29 cellular contexts compared by ENCODE assay signal in the genomic region with DNA sequence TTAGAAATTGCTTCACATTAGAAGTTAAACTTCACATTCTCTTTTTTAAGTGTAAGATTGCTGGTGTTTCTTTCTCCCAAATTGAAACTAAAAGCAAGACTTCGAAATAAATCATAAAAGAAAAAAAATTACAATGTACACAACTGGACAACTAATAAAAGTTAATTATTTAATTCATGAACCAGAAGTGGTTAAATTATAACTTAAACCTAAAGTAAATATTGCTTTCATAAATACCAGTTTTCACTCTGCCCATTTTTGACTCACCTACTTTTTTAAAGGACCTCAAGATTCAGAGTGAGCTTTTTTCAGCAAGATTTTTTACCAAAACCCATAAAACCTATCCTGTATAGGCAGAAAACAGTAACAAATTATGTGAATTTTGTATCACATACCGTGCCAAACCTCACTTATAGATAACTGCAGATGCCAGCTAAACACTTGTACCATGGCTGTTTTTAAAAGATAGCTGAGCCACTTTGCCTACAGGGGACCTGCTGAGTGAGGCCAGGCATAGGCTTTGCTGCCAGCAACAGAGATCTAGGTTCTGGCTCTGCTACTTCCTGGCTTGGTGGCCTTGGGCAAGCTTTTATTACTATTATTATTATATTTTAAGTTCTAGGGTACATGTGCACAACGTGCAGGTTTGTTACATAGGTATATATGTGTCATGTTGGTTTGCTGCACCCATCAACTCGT.
"Had no signal": no experiment of that assay in that cellular context is flagged by ENCODE, and none has a peak within 500 bp of the region (broad histone marks: within the 10 kb centered on the region; RNA-seq: fewer than 3 reads in every experiment).

No MANE protein-coding gene starts in this region.

- H3K27ac ChIP-seq: breast epithelium, heart left ventricle, prostate gland, sigmoid colon, suprapubic skin, tibial artery, upper lobe of right lung, WERI-Rb-1 had no signal

- H3K27me3 ChIP-seq: breast epithelium, heart left ventricle, ovary, sigmoid colon, suprapubic skin, tibial artery, upper lobe of right lung had no signal

- ATAC-seq: activated CD4-positive, CD25-positive, alpha-beta regulatory T cell treated with anti-CD3 and anti-CD28 coated beads, Interleukin-2, amount 50 U/mL, for 24 hours; activated naive CD8-positive, alpha-beta T cell treated with anti-CD3 and anti-CD28 coated beads, Interleukin-2, amount 50 U/mL, for 24 hours; effector memory CD8-positive, alpha-beta T cell; naive thymus-derived CD4-positive, alpha-beta T cell; upper lobe of right lung had no signal

- DNase-seq: activated CD4-positive, alpha-beta memory T cell treated with anti-CD3 and anti-CD28 coated beads for 36 hours; activated CD4-positive, alpha-beta T cell treated with anti-CD3 and anti-CD28 coated beads, Interleukin-2, amount 10 ng/mL, durations not matched to agents 24 days and 14 days; activated CD8-positive, alpha-beta memory T cell treated with anti-CD3 and anti-CD28 coated beads, Interleukin-2, amount 50 U/mL, for 4 hours; activated gamma-delta T cell; activated naive CD4-positive, alpha-beta T cell treated with anti-CD3 and anti-CD28 coated beads, Interleukin-2, amount 50 U/mL, for 16 hours; activated naive CD8-positive, alpha-beta T cell treated with anti-CD3 and anti-CD28 coated beads, Interleukin-2, amount 50 U/mL, for 24 hours; activated T-cell treated with anti-CD3 and anti-CD28 coated beads, Interleukin-2, amount 50 U/mL, for 1 hour; amygdala; effector memory CD8-positive, alpha-beta T cell; heart left ventricle; mammary epithelial cell; naive thymus-derived CD4-positive, alpha-beta T cell; ovary; retina; sigmoid colon; stimulated activated CD4-positive, alpha-beta T cell treated with anti-CD3 and anti-CD28 coated beads, Interleukin-1b, Interleukin-23, amount 100 ng/mL, for 48 hours; stimulated activated naive CD4-positive, alpha-beta T cell; SW 1271; T-helper 9 cell; tibial artery; upper lobe of right lung; WERI-Rb-1 had no signal

- H3K4me1 ChIP-seq: breast epithelium, prostate gland, sigmoid colon, suprapubic skin, tibial artery, upper lobe of right lung had no signal

- H3K36me3 ChIP-seq: breast epithelium, ovary, prostate gland, sigmoid colon, suprapubic skin, tibial artery, upper lobe of right lung, WERI-Rb-1 had no signal

- H3K4me3 ChIP-seq: breast epithelium, heart left ventricle, ovary, prostate gland, sigmoid colon, smooth muscle cell, suprapubic skin, tibial artery, upper lobe of right lung had no signal

- FAIRE-seq: endothelial cell of umbilical vein, TTC549 had no signal

- H3K9me3 ChIP-seq: breast epithelium, ovary, prostate gland, sigmoid colon, suprapubic skin, tibial artery, upper lobe of right lung had no signal
